In genomic region chr6:44075137-44076015, GRCh38 we compare ENCODE assay signal across 13 cellular contexts. TPM values are rescaled to one million over a fixed set of nuclear protein-coding genes. Genes with fewer than 3 reads are reported as not detected.
A peak's percentile ranks its signal among the peaks of the same experiment; 100 is the strongest.
DNase-seq lines count a peak whose midpoint lies in the region; ATAC-seq and TF ChIP-seq lines count a peak whose summit lies in the region.
"Had no signal": no experiment of that assay in that cellular context is flagged by ENCODE, and none has a peak within 500 bp of the region (broad histone marks: within the 10 kb centered on the region; RNA-seq: fewer than 3 reads in every experiment).

No MANE protein-coding gene starts in this region.

- no peak overlapping the region for H2BK12ac ChIP-seq in trophoblast cell (ENCODE audit: low read length)

- H3K27ac ChIP-seq in esophagus muscularis mucosa (replicated peaks in 1 of 4), result peak overlapping the region; percentile 82 to 92 (median 86)
- peak overlapping the region; percentile 24 for H3K27ac ChIP-seq in stomach smooth muscle (ENCODE audit: low read length)
- H3K27ac ChIP-seq in trophoblast cell (ENCODE audit: low read depth, low read length), result no peak overlapping the region

- H3K4me1 ChIP-seq in esophagus muscularis mucosa, result peaks cover 36 to 69% (median 60%) of the 10 kb centered on the region in 4 donors
- H3K4me1 ChIP-seq in stomach smooth muscle (ENCODE audit: control insufficient read depth, insufficient read depth, low read length), result peaks cover 52% of the 10 kb centered on the region
- H3K4me1 ChIP-seq in trophoblast cell (ENCODE audit: control insufficient read depth in 1 of 2, insufficient read depth in 2 of 2, low read length in 2 of 2), result peaks cover 10 to 20% of the 10 kb centered on the region in 2 experiments

- H3K9ac ChIP-seq in stomach smooth muscle (ENCODE audit: low read length in 2 of 2) (no peak overlapping the region), trophoblast cell (ENCODE audit: low read length) (no peak overlapping the region)

- no peak overlapping the region for H4K8ac ChIP-seq in trophoblast cell (ENCODE audit: low read depth, low read length)

- no peak for TF ChIP-seq POLR2A in esophagus muscularis mucosa (IDR thresholded peaks at IDR 0.05; ENCODE audit: low read depth)

- no peak for TF ChIP-seq CTCF in esophagus muscularis mucosa (IDR thresholded peaks at IDR 0.05)

- H3K4ac ChIP-seq in trophoblast cell (ENCODE audit: low read depth, low read length), result no peak overlapping the region

- peak; percentile 49 for DNase-seq in activated naive CD8-positive, alpha-beta T cell treated with anti-CD3 and anti-CD28 coated beads, Interleukin-2, amount 10 ng/mL, durations not matched to agents 7 days and 5 days
- no peak for DNase-seq in activated naive CD8-positive, alpha-beta T cell treated with anti-CD3 and anti-CD28 coated beads for 36 hours
- DNase-seq in RPMI7951 (ENCODE audit: low read depth) (peak; percentile 32), esophagus muscularis mucosa (ENCODE audit: extremely low spot score) (no peak), trophoblast cell (no peak), inferior parietal cortex (ENCODE audit: extremely low spot score) (no peak)
- DNase-seq: activated gamma-delta T cell, COR-L47 had no signal

- ATAC-seq in activated naive CD8-positive, alpha-beta T cell treated with anti-CD3 and anti-CD28 coated beads, Interleukin-2, amount 10 ng/mL, durations not matched to agents 7 days and 5 days (ENCODE audit: low read depth), result no peak
- ATAC-seq in GM21576 (IDR thresholded peaks at IDR 0.05; ENCODE audit: unreplicated experiment), result no peak

- H3K36me3 Mint-ChIP-seq in activated naive CD8-positive, alpha-beta T cell treated with anti-CD3 and anti-CD28 coated beads, Interleukin-2, amount 10 ng/mL, durations not matched to agents 7 days and 5 days, result no peaks in the 10 kb centered on the region
- no peaks in the 10 kb centered on the region for H3K36me3 Mint-ChIP-seq in activated naive CD8-positive, alpha-beta T cell treated with anti-CD3 and anti-CD28 coated beads for 36 hours
- H3K36me3 Mint-ChIP-seq: natural killer cell had no signal

- H2BK120ac ChIP-seq in trophoblast cell (ENCODE audit: insufficient read depth, low read length, poor library complexity), result no peak overlapping the region

- peaks cover 22% of the 10 kb centered on the region for H3K4me1 Mint-ChIP-seq in activated naive CD8-positive, alpha-beta T cell treated with anti-CD3 and anti-CD28 coated beads, Interleukin-2, amount 10 ng/mL, durations not matched to agents 7 days and 5 days
- peaks cover 16% of the 10 kb centered on the region for H3K4me1 Mint-ChIP-seq in activated naive CD8-positive, alpha-beta T cell treated with anti-CD3 and anti-CD28 coated beads for 36 hours

- 72% methylated on average over 5 of the region's 6 CpGs for WGBS in esophagus muscularis mucosa
- WGBS in trophoblast cell (ENCODE audit: extremely low coverage, insufficient coverage, insufficient read length), result no CpG with 5 or more reads among the region's 6 CpGs

- H3K4me2 ChIP-seq in trophoblast cell (ENCODE audit: low read length), result no peak overlapping the region

- H3K36me3 ChIP-seq in esophagus muscularis mucosa (no peaks in the 10 kb centered on the region), stomach smooth muscle (ENCODE audit: control insufficient read depth in 2 of 2, insufficient read depth in 2 of 2, low read length in 2 of 2) (no peaks in the 10 kb centered on the region), trophoblast cell (ENCODE audit: control insufficient read depth in 1 of 2, insufficient read depth in 2 of 2, low read length in 2 of 2) (no peaks in the 10 kb centered on the region)
- H3K36me3 ChIP-seq: Peyer's patch, sigmoid colon had no signal

- peaks cover 1% of the 10 kb centered on the region for H3K79me2 ChIP-seq in trophoblast cell (ENCODE audit: control insufficient read depth, insufficient read depth, low read length, poor library complexity)

- intact Hi-C loops in esophagus muscularis mucosa (cut with DNase I), result loop anchor here (1.0 to 2.0 kb wide), 2 partner anchors 103 to 306 kb away; no protein-coding TSS in a partner anchor

- H3K18ac ChIP-seq in trophoblast cell (ENCODE audit: low read length), result no peak overlapping the region

- TF ChIP-seq EP300 in esophagus muscularis mucosa (IDR thresholded peaks at IDR 0.05), result no peak

- H3K27me3 ChIP-seq in esophagus muscularis mucosa (peaks cover 0 to 3% (median 0%) of the 10 kb centered on the region in 4 donors), stomach smooth muscle (ENCODE audit: control insufficient read depth in 1 of 2, insufficient read depth in 2 of 2, low read length in 2 of 2) (no peaks in the 10 kb centered on the region), trophoblast cell (ENCODE audit: insufficient read depth, low read length) (peaks cover 5% of the 10 kb centered on the region)
- H3K27me3 ChIP-seq: Peyer's patch had no signal

- H4K12ac ChIP-seq in trophoblast cell (ENCODE audit: low read depth, low read length), result no peak overlapping the region

- H3K23ac ChIP-seq in trophoblast cell (ENCODE audit: low read length), result no peak overlapping the region

- H3K27me3 Mint-ChIP-seq in activated naive CD8-positive, alpha-beta T cell treated with anti-CD3 and anti-CD28 coated beads, Interleukin-2, amount 10 ng/mL, durations not matched to agents 7 days and 5 days, result peaks cover 10% of the 10 kb centered on the region
- H3K27me3 Mint-ChIP-seq in activated naive CD8-positive, alpha-beta T cell treated with anti-CD3 and anti-CD28 coated beads for 36 hours, result peaks cover 30% of the 10 kb centered on the region

- no peak overlapping the region for H4K91ac ChIP-seq in trophoblast cell (ENCODE audit: low read depth, low read length)

- H2AK5ac ChIP-seq in trophoblast cell (ENCODE audit: low read length), result no peak overlapping the region

- H3K9me3 ChIP-seq in esophagus muscularis mucosa (no peaks in the 10 kb centered on the region), stomach smooth muscle (ENCODE audit: control insufficient read depth in 2 of 2, low read length in 2 of 2) (no peaks in the 10 kb centered on the region), trophoblast cell (ENCODE audit: insufficient read depth, low read depth, low read length) (no peaks in the 10 kb centered on the region)
- H3K9me3 ChIP-seq: Peyer's patch, sigmoid colon had no signal

- H3K4me3 Mint-ChIP-seq in activated naive CD8-positive, alpha-beta T cell treated with anti-CD3 and anti-CD28 coated beads, Interleukin-2, amount 10 ng/mL, durations not matched to agents 7 days and 5 days, result no peak overlapping the region
- no peak overlapping the region for H3K4me3 Mint-ChIP-seq in activated naive CD8-positive, alpha-beta T cell treated with anti-CD3 and anti-CD28 coated beads for 36 hours

- H2BK5ac ChIP-seq in trophoblast cell (ENCODE audit: low read depth, low read length, poor library complexity), result no peak overlapping the region

- peak overlapping the region; percentile 25 for H3K27ac Mint-ChIP-seq in activated naive CD8-positive, alpha-beta T cell treated with anti-CD3 and anti-CD28 coated beads, Interleukin-2, amount 10 ng/mL, durations not matched to agents 7 days and 5 days
- H3K27ac Mint-ChIP-seq in activated naive CD8-positive, alpha-beta T cell treated with anti-CD3 and anti-CD28 coated beads for 36 hours, result no peak overlapping the region

- no peak overlapping the region for H2AFZ ChIP-seq in trophoblast cell (ENCODE audit: insufficient read depth, low read length, poor library complexity)

- H3K9me3 Mint-ChIP-seq in activated naive CD8-positive, alpha-beta T cell treated with anti-CD3 and anti-CD28 coated beads, Interleukin-2, amount 10 ng/mL, durations not matched to agents 7 days and 5 days, result no peaks in the 10 kb centered on the region
- no peaks in the 10 kb centered on the region for H3K9me3 Mint-ChIP-seq in activated naive CD8-positive, alpha-beta T cell treated with anti-CD3 and anti-CD28 coated beads for 36 hours
- H3K9me3 Mint-ChIP-seq: natural killer cell had no signal

- H3K4me3 ChIP-seq in esophagus muscularis mucosa (no peak overlapping the region), stomach smooth muscle (ENCODE audit: low read length in 2 of 2) (no peak overlapping the region), trophoblast cell (ENCODE audit: low read depth, low read length) (no peak overlapping the region)

- POLR2A ChIA-PET in activated naive CD8-positive, alpha-beta T cell treated with anti-CD3 and anti-CD28 coated beads, Interleukin-2, amount 10 ng/mL, durations not matched to agents 7 days and 5 days (lab: Charles Lee), result interaction anchor here (1.2 to 3.0 kb wide), 3 partner anchors 301 to 405 kb away, joined by 3 to 34 read pairs (median 3); partner anchors contain the start of gene VEGFA

- H3K14ac ChIP-seq in trophoblast cell (ENCODE audit: low read length), result no peak overlapping the region

- H3K79me1 ChIP-seq in trophoblast cell (ENCODE audit: low read length), result peaks cover 6% of the 10 kb centered on the region

RNA-seq across cellular contexts. Expression of gene MRPL14, which starts 51.9 kb away (rescaled TPM):
- total RNA-seq in activated naive CD8-positive, alpha-beta T cell treated with anti-CD3 and anti-CD28 coated beads, Interleukin-2, amount 10 ng/mL, durations not matched to agents 7 days and 5 days, result 10 to 100 TPM; 44.1 to 51.6 TPM
- total RNA-seq in activated naive CD8-positive, alpha-beta T cell treated with anti-CD3 and anti-CD28 coated beads for 36 hours, result 10 to 100 TPM; 58.5 to 60.8 TPM
- total RNA-seq in RPMI7951 (2014; rRNA removed; shearing (Covaris generic)), result 104 and 109 TPM in 2 replicates
- total RNA-seq in esophagus muscularis mucosa, result 10 to 100 TPM; 30.3 to 44.2 (median 41.1) TPM
- polyA plus RNA-seq in trophoblast cell (2013), result 79.2 and 82.1 TPM in 2 replicates

RNA-seq across cellular contexts. Expression of gene TMEM63B, which starts 52.0 kb away (rescaled TPM):
- 10 to 100 TPM; 20.8 to 21.8 TPM for total RNA-seq in activated naive CD8-positive, alpha-beta T cell treated with anti-CD3 and anti-CD28 coated beads, Interleukin-2, amount 10 ng/mL, durations not matched to agents 7 days and 5 days
- total RNA-seq in activated naive CD8-positive, alpha-beta T cell treated with anti-CD3 and anti-CD28 coated beads for 36 hours, result 10 to 100 TPM; 11.7 to 12.1 TPM
- 20.8 and 23.6 TPM in 2 replicates for total RNA-seq in RPMI7951 (2014; rRNA removed; shearing (Covaris generic))
- 10 to 100 TPM; 18.2 to 31.1 (median 23.3) TPM for total RNA-seq in esophagus muscularis mucosa
- 36.4 and 36.9 TPM in 2 replicates for polyA plus RNA-seq in trophoblast cell (2013)

Comparison
In these comparisons a context has a peak if more than half of its experiments do, and no peak if none do; other contexts are left out.
1. DNase-seq: peak in activated naive CD8-positive, alpha-beta T cell treated with anti-CD3 and anti-CD28 coated beads, Interleukin-2, amount 10 ng/mL, durations not matched to agents 7 days and 5 days (single experiment) and RPMI7951 (single experiment); none in activated naive CD8-positive, alpha-beta T cell treated with anti-CD3 and anti-CD28 coated beads for 36 hours (single experiment), esophagus muscularis mucosa (single experiment), trophoblast cell (0 of 2) and inferior parietal cortex (single experiment).